ENCODE assay signal across 8 cellular contexts in genomic region chr2:70248810-70249438, GRCh38. TPM values are rescaled to one million over a fixed set of nuclear protein-coding genes. Genes with fewer than 3 reads are reported as not detected.
A peak's percentile ranks its signal among the peaks of the same experiment; 100 is the strongest.
DNase-seq lines count a peak whose midpoint lies in the region; ATAC-seq, FAIRE-seq and TF ChIP-seq lines count a peak whose summit lies in the region.

No MANE protein-coding gene starts in this region.

- H3K9ac ChIP-seq in kidney (ENCODE audit: low read length in 2 of 2): peak overlapping the region; percentile 27 to 100

- DNase-seq in GM12865 (ENCODE audit: low read depth) (no peak), NCI-H1694 treated with DMSO at 0.1 percent for 48 hours (lab: John Stamatoyannopoulos, UW) (peak; percentile 97), UCSD-AML1 (lab: John Stamatoyannopoulos, UW; ENCODE audit: unreplicated experiment) (peak; percentile 95), MCF 10A (ENCODE audit: unreplicated experiment) (peak; percentile 87), kidney (peak; percentile 93), A172 (ENCODE audit: low spot score) (no peak)
- DNase-seq in stimulated activated CD4-positive, alpha-beta T cell treated with anti-CD3 and anti-CD28 coated beads, Interleukin-15, amount 100 ng/mL, for 1 hour (ENCODE audit: low read depth in 1 of 2, low spot score in 1 of 2): peak; percentile 80 to 87

- no peaks in the 10 kb centered on the region for H3K27me3 Mint-ChIP-seq in MCF 10A (ENCODE audit: insufficient read depth, unreplicated experiment)

- H3K9me3 ChIP-seq in kidney (ENCODE audit: control insufficient read depth in 1 of 2, low read length in 2 of 2): no peaks in the 10 kb centered on the region

- POLR2A ChIA-PET in MCF 10A (lab: Yijun Ruan, JAX): interaction anchor here (0.7 to 4.1 kb wide), 20 partner anchors 9 to 493 kb away, joined by 3 to 47 read pairs (median 4); partner anchors contain the start of genes C2orf42, FAM136A, MXD1 and PCYOX1

- peak; percentile 30 for FAIRE-seq in kidney (lab: Jason Lieb, UNC)

- H3K27ac Mint-ChIP-seq in MCF 10A (ENCODE audit: low read depth, unreplicated experiment): peak overlapping the region; percentile 86

- H3K4me3 ChIP-seq in GM12865 (ENCODE audit: low read depth, low read length) (peak overlapping the region; percentile 78), kidney (ENCODE audit: low read length in 2 of 2) (peak overlapping the region; percentile 98 to 100)

- no TSS peak for BruUV-seq in MCF 10A (replicated peaks; lab: Mats Ljungman, UMichigan)

- CTCF ChIA-PET in MCF 10A (lab: Yijun Ruan, JAX): interaction anchor here (0.6 to 0.7 kb wide), 2 partner anchors 8 to 56 kb away, joined by 4 to 5 read pairs; no protein-coding TSS in a partner anchor

- H3K36me3 ChIP-seq in kidney (ENCODE audit: control insufficient read depth in 1 of 2, insufficient read depth in 2 of 2, low read length in 2 of 2): no peaks in the 10 kb centered on the region

- no peak for TF ChIP-seq CTCF in GM12865 (IDR thresholded peaks at IDR 0.05; ENCODE audit: insufficient read depth, low read depth, low read length, missing control alignments)
- TF ChIP-seq CTCF in MCF 10A (IDR thresholded peaks at IDR 0.05; ENCODE audit: unreplicated experiment): no peak
- no peak for TF ChIP-seq CTCF in kidney (IDR thresholded peaks at IDR 0.05; ENCODE audit: borderline replicate concordance, extremely low read depth, insufficient read depth)

- H3K4me1 ChIP-seq in kidney (ENCODE audit: control insufficient read depth in 1 of 2, insufficient read depth in 1 of 2, low read depth in 1 of 2, low read length in 2 of 2): peaks cover 4 to 8% of the 10 kb centered on the region in 2 donors

- peak overlapping the region; percentile 98 to 99 for H3K27ac ChIP-seq in kidney (ENCODE audit: low read depth in 2 of 2, low read length in 2 of 2)

- H3K4me1 Mint-ChIP-seq in MCF 10A (ENCODE audit: insufficient read depth, unreplicated experiment): peaks cover 11% of the 10 kb centered on the region

- no peaks in the 10 kb centered on the region for H3K9me3 Mint-ChIP-seq in MCF 10A (ENCODE audit: unreplicated experiment)

- peak overlapping the region; percentile 82 for H3K4me3 Mint-ChIP-seq in MCF 10A (ENCODE audit: unreplicated experiment)

- peaks cover 11% of the 10 kb centered on the region for H3K36me3 Mint-ChIP-seq in MCF 10A (ENCODE audit: insufficient read depth, unreplicated experiment)

- ATAC-seq in HG02840 (IDR thresholded peaks at IDR 0.05; ENCODE audit: low FRiP score, unreplicated experiment): peak; percentile 47

- intact Hi-C loops in MCF 10A (cut with micrococcal nuclease): loop anchor here (1.0 to 5.0 kb wide), 4 partner anchors 44 to 334 kb away; partner anchors contain the start of genes MXD1, PCBP1 and SNRPG
- intact Hi-C loops in kidney (cut with DNase I): no loop called here

RNA-seq across cellular contexts. Expression of gene TIA1, which starts 0.5 kb away (rescaled TPM):
- total RNA-seq in MCF 10A (2022) (75.7 and 83.9 TPM in 2 replicates), kidney (97.6 TPM)
- polyA plus RNA-seq in kidney (ENCODE audit: insufficient read depth, low read depth, low replicate concordance): 39.4 TPM
- total RNA-seq in A172 (2014; rRNA removed; shearing (Covaris generic)): 72.2 and 91.5 TPM in 2 replicates

RNA-seq across cellular contexts. Expression of gene PCYOX1, which starts 9.0 kb away (rescaled TPM):
- 17.4 and 24.8 TPM in 2 replicates for total RNA-seq in MCF 10A (2022)
- 92.9 TPM for total RNA-seq in kidney
- polyA plus RNA-seq in kidney (ENCODE audit: insufficient read depth, low read depth, low replicate concordance): 36.8 TPM
- total RNA-seq in A172 (2014; rRNA removed; shearing (Covaris generic)): 65.8 and 77.7 TPM in 2 replicates

RNA-seq across cellular contexts. Expression of gene SNRPG, which starts 44.6 kb away (rescaled TPM):
- total RNA-seq in MCF 10A (2022) (266 and 327 TPM in 2 replicates), kidney (117 TPM)
- polyA plus RNA-seq in kidney (ENCODE audit: insufficient read depth, low read depth, low replicate concordance): 180 TPM
- 422 and 518 TPM in 2 replicates for total RNA-seq in A172 (2014; rRNA removed; shearing (Covaris generic))

RNA-seq across cellular contexts. Expression of gene FAM136A, which starts 52.9 kb away (rescaled TPM):
- total RNA-seq in MCF 10A (2022): 38.8 and 43.8 TPM in 2 replicates
- 27.0 TPM for total RNA-seq in kidney
- polyA plus RNA-seq in kidney (ENCODE audit: insufficient read depth, low read depth, low replicate concordance): 41.9 TPM
- 90.6 and 97.3 TPM in 2 replicates for total RNA-seq in A172 (2014; rRNA removed; shearing (Covaris generic))

RNA-seq across cellular contexts. Expression of gene C2orf42, which starts 58.1 kb away (rescaled TPM):
- 17.6 and 28.5 TPM in 2 replicates for total RNA-seq in MCF 10A (2022)
- total RNA-seq in kidney: 20.0 TPM
- polyA plus RNA-seq in kidney (ENCODE audit: insufficient read depth, low read depth, low replicate concordance): 11.8 TPM
- 13.2 and 15.8 TPM in 2 replicates for total RNA-seq in A172 (2014; rRNA removed; shearing (Covaris generic))

Comparison
In these comparisons a context has a peak if more than half of its experiments do, and no peak if none do; other contexts are left out.
1. DNase-seq: peak in NCI-H1694 treated with DMSO at 0.1 percent for 48 hours (single experiment), UCSD-AML1 (single experiment), MCF 10A (single experiment), kidney (single experiment) and stimulated activated CD4-positive, alpha-beta T cell treated with anti-CD3 and anti-CD28 coated beads, Interleukin-15, amount 100 ng/mL, for 1 hour (2 of 2); none in GM12865 (single experiment) and A172 (single experiment).